1 cellular context compared by ENCODE assay signal in the genomic region with DNA sequence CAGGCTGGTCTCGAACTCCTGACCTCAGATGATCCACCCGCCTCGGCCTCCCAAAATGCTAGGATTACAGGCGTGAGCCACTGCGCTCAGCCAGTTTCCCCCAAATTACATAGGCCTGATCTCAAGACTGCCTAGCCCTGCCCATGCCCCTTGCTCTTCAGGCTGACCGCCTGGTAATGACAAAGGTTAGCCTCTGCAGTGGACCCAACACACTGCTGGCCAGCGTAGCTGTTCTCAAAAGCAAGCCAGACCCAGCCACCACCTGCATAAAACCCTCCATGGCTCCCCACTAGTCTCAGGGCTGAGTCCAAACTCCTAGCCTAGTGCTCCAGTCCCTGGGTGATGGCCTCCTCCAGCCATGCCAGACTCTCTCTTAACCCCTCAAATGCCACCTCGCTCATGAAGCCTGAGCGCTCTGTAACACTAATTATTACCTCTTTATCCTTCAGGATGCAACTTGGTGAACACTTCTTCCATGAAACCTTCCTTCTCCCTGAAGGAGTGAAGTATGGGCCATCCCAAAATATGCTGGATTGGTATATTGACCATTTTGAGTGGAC.
TF ChIP-seq lines count a peak whose summit lies in the region.

No MANE protein-coding gene starts in this region.

TF ChIP-seq in H1, 55 proteins besides CTCF, POLR2A, EP300 and RAD21:
- no peak for TF ChIP-seq SIN3A (conservative IDR thresholded peaks at IDR 0.05 in 1 of 2, IDR thresholded peaks at IDR 0.05 in 1 of 2; ENCODE audit: low read depth in 1 of 2, low read length in 2 of 2)
- TF ChIP-seq MAFK (IDR thresholded peaks at IDR 0.05; ENCODE audit: low read depth, low read length), result no peak
- TF ChIP-seq KDM5A (IDR thresholded peaks at IDR 0.05; ENCODE audit: low read length), result no peak
- TF ChIP-seq NANOG (IDR thresholded peaks at IDR 0.05; ENCODE audit: insufficient read depth, low read depth, low read length, poor library complexity, severe bottlenecking), result no peak
- no peak for TF ChIP-seq NRF1 (IDR thresholded peaks at IDR 0.05; ENCODE audit: low read depth, low read length)
- no peak for TF ChIP-seq CBX8 (IDR thresholded peaks at IDR 0.05; ENCODE audit: borderline replicate concordance, low read depth, low read length)
- no peak for TF ChIP-seq ASH2L (IDR thresholded peaks at IDR 0.05; ENCODE audit: low read length)
- TF ChIP-seq GABPA (IDR thresholded peaks at IDR 0.05; ENCODE audit: borderline replicate concordance, insufficient read depth, low read length), result no peak
- TF ChIP-seq, protein P1, sequence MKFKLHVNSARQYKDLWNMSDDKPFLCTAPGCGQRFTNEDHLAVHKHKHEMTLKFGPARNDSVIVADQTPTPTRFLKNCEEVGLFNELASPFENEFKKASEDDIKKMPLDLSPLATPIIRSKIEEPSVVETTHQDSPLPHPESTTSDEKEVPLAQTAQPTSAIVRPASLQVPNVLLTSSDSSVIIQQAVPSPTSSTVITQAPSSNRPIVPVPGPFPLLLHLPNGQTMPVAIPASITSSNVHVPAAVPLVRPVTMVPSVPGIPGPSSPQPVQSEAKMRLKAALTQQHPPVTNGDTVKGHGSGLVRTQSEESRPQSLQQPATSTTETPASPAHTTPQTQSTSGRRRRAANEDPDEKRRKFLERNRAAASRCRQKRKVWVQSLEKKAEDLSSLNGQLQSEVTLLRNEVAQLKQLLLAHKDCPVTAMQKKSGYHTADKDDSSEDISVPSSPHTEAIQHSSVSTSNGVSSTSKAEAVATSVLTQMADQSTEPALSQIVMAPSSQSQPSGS (IDR thresholded peaks at IDR 0.05; ENCODE audit: low read length), result no peak
- TF ChIP-seq, protein P2, sequence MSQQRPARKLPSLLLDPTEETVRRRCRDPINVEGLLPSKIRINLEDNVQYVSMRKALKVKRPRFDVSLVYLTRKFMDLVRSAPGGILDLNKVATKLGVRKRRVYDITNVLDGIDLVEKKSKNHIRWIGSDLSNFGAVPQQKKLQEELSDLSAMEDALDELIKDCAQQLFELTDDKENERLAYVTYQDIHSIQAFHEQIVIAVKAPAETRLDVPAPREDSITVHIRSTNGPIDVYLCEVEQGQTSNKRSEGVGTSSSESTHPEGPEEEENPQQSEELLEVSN (IDR thresholded peaks at IDR 0.05), result no peak
- TF ChIP-seq HDAC2 (IDR thresholded peaks at IDR 0.05; ENCODE audit: borderline replicate concordance in 1 of 2, low read depth in 2 of 2, low read length in 2 of 2), result no peak
- no peak for TF ChIP-seq JUND (IDR thresholded peaks at IDR 0.05; ENCODE audit: low read length)
- TF ChIP-seq GTF2F1 (IDR thresholded peaks at IDR 0.05; ENCODE audit: borderline replicate concordance, low read depth, low read length), result no peak
- no peak for TF ChIP-seq CREB1 (IDR thresholded peaks at IDR 0.05)
- no peak for TF ChIP-seq CEBPB (IDR thresholded peaks at IDR 0.05; ENCODE audit: low read depth, low read length)
